Comparison of ENCODE assay signal across 22 cellular contexts in the genomic region with DNA sequence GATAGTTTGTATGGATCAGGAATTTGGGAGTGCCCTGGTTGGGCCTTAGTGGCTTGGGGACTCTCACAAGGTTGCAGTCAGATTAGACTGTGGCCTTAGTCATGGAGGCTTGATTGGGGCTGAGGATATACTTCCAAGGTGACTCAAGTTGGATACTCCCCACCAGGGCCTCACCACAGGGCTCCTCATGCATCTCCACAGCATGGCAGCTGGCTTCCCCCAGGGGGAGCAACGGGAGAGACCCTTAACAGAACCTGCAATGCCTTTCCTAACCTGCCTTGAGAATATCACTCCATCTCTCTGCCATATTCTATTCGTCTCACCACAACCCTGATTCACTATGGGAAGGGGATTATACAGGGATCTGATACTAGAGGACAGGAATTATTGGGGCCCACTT.
"Had no signal": no experiment of that assay in that cellular context is flagged by ENCODE, and none has a peak within 500 bp of the region (broad histone marks: within the 10 kb centered on the region; RNA-seq: fewer than 3 reads in every experiment).

No MANE protein-coding gene starts in this region.

- H2AFZ ChIP-seq: neural progenitor cell had no signal

- H3K9me3 ChIP-seq: colonic mucosa, ovary, thoracic aorta had no signal

- H3K9ac ChIP-seq: neural progenitor cell had no signal

- H3K27me3 ChIP-seq: colonic mucosa, heart right ventricle, neural progenitor cell, ovary, right atrium auricular region, stomach, transverse colon had no signal

- H3K27ac ChIP-seq: colonic mucosa, heart right ventricle, left ventricle myocardium inferior, lower lobe of right lung, neural progenitor cell, ovary, right atrium auricular region, stomach, thoracic aorta, transverse colon had no signal

- H3K4me1 ChIP-seq: colonic mucosa, heart right ventricle, left ventricle myocardium inferior, lower lobe of right lung, neural progenitor cell, right atrium auricular region, stomach had no signal

- H3K4me2 ChIP-seq: neural progenitor cell had no signal

- ATAC-seq: heart right ventricle; natural killer cell treated with Interleukin-12 subunit alpha and Interleukin-12 subunit beta and Interleukin-15 and Interleukin-18, amount 100 ng/mL, for 72 hours had no signal

- H3K36me3 ChIP-seq: colonic mucosa, heart right ventricle, left ventricle myocardium inferior, lower lobe of right lung, neural progenitor cell, ovary, right atrium auricular region, stomach, thoracic aorta, transverse colon had no signal

- FAIRE-seq: frontal cortex, keratinocyte, small intestine had no signal

- DNase-seq: colonic mucosa; dermis blood vessel endothelial cell; heart right ventricle; hypothalamus; immature natural killer cell; left ventricle myocardium inferior; lower lobe of right lung; midbrain; nucleus accumbens; ovary; small intestine; stimulated activated CD4-positive, alpha-beta T cell treated with anti-CD3 and anti-CD28 coated beads, Interleukin-12 subunit alpha, Interleukin-12 subunit beta, amount 100 ng/mL, for 4 hours; stimulated activated naive CD4-positive, alpha-beta T cell; stomach; substantia nigra; transverse colon had no signal

- H3K4me3 ChIP-seq: colonic mucosa, heart right ventricle, left ventricle myocardium inferior, lower lobe of right lung, neural progenitor cell, ovary, right atrium auricular region, stomach, thoracic aorta, transverse colon had no signal
